ENCODE assay signal across 14 cellular contexts in genomic region chr21:31387560-31388186, GRCh38. TPM values are rescaled to one million over a fixed set of nuclear protein-coding genes. Genes with fewer than 3 reads are reported as not detected.
A peak's percentile ranks its signal among the peaks of the same experiment; 100 is the strongest.
DNase-seq lines count a peak whose midpoint lies in the region; ATAC-seq and TF ChIP-seq lines count a peak whose summit lies in the region.
"Had no signal": no experiment of that assay in that cellular context is flagged by ENCODE, and none has a peak within 500 bp of the region (broad histone marks: within the 10 kb centered on the region; RNA-seq: fewer than 3 reads in every experiment).

No MANE protein-coding gene starts in this region.

- no peak for TF ChIP-seq CTCF in endodermal cell (conservative IDR thresholded peaks at IDR 0.05)

- peak; percentile 68 for DNase-seq in G401 (ENCODE audit: low spot score)
- DNase-seq in H7 = peak; percentile 18
- no peak for DNase-seq in endodermal cell
- no peak for DNase-seq in HCEC 1CT
- DNase-seq in NOMO-1 treated with dmso at 0.1 percent for 144 hours (lab: John Stamatoyannopoulos, UW; ENCODE audit: unreplicated experiment) = no peak
- DNase-seq: Caco-2; CD8-positive, alpha-beta memory T cell; GOT3 had no signal

- H3K9me3 Mint-ChIP-seq in endodermal cell = no peaks in the 10 kb centered on the region
- H3K9me3 Mint-ChIP-seq in stimulated activated memory B cell treated with anti-CD40 and anti-IgM and Interleukin-4, amounts not matched to agents 10 μg/mL and 1 μg/mL and 100 μg/mL, for 72 hours = peaks cover 3% of the 10 kb centered on the region

- no peak overlapping the region for H3K4me3 Mint-ChIP-seq in endodermal cell
- no peak overlapping the region for H3K4me3 Mint-ChIP-seq in stimulated activated memory B cell treated with anti-CD40 and anti-IgM and Interleukin-4, amounts not matched to agents 10 μg/mL and 1 μg/mL and 100 μg/mL, for 72 hours
- H3K4me3 Mint-ChIP-seq: CD8-positive, alpha-beta memory T cell had no signal

- no peaks in the 10 kb centered on the region for H3K4me1 ChIP-seq in endodermal cell (ENCODE audit: control insufficient read depth, insufficient read depth, low read length)
- H3K4me1 ChIP-seq: A549, BLaER1, Caco-2 had no signal

- peak; percentile 45 for ATAC-seq in stimulated activated memory B cell treated with anti-CD40 and anti-IgM and Interleukin-4, amounts not matched to agents 10 μg/mL and 1 μg/mL and 100 μg/mL, for 72 hours
- ATAC-seq in GM18907 (IDR thresholded peaks at IDR 0.05; ENCODE audit: unreplicated experiment) = no peak
- ATAC-seq: A549, HCT116, HepG2 had no signal

- no peak overlapping the region for H3K9ac ChIP-seq in endodermal cell (ENCODE audit: extremely low read depth, low read length, poor library complexity, severe bottlenecking)
- H3K9ac ChIP-seq: BLaER1 had no signal

- peak overlapping the region; percentile 30 for H3K27ac Mint-ChIP-seq in endodermal cell
- no peak overlapping the region for H3K27ac Mint-ChIP-seq in stimulated activated memory B cell treated with anti-CD40 and anti-IgM and Interleukin-4, amounts not matched to agents 10 μg/mL and 1 μg/mL and 100 μg/mL, for 72 hours

- no peak overlapping the region for H3K27ac ChIP-seq in endodermal cell (ENCODE audit: low read depth, low read length)
- H3K27ac ChIP-seq: A549, BLaER1 had no signal

- in situ Hi-C loops in G401 (cut with HindIII; ENCODE audit: low sequenced_read_pairs) = no loop called here

- no peaks in the 10 kb centered on the region for H3K27me3 Mint-ChIP-seq in endodermal cell (ENCODE audit: insufficient read depth)
- no peaks in the 10 kb centered on the region for H3K27me3 Mint-ChIP-seq in stimulated activated memory B cell treated with anti-CD40 and anti-IgM and Interleukin-4, amounts not matched to agents 10 μg/mL and 1 μg/mL and 100 μg/mL, for 72 hours

- H3K27me3 ChIP-seq in H7 (ENCODE audit: control insufficient read depth, insufficient read depth, low read length) (no peaks in the 10 kb centered on the region), endodermal cell (ENCODE audit: control insufficient read depth, insufficient read depth, low read length, poor library complexity, severe bottlenecking) (no peaks in the 10 kb centered on the region)
- H3K27me3 ChIP-seq: BLaER1 had no signal

- no peak overlapping the region for H3K4me3 ChIP-seq in H7 (ENCODE audit: insufficient read depth, low read depth, low read length)
- no peak overlapping the region for H3K4me3 ChIP-seq in endodermal cell (ENCODE audit: low read length)
- H3K4me3 ChIP-seq: A549, BLaER1 had no signal

- no peaks in the 10 kb centered on the region for H3K4me1 Mint-ChIP-seq in endodermal cell
- H3K4me1 Mint-ChIP-seq in stimulated activated memory B cell treated with anti-CD40 and anti-IgM and Interleukin-4, amounts not matched to agents 10 μg/mL and 1 μg/mL and 100 μg/mL, for 72 hours = no peaks in the 10 kb centered on the region
- H3K4me1 Mint-ChIP-seq: CD8-positive, alpha-beta memory T cell had no signal

- 87 to 93% methylated on average over 11 to 20 of the region's 20 CpGs for WGBS in endodermal cell (ENCODE audit: insufficient coverage in 1 of 2, insufficient read length in 1 of 2), 2 experiments

- H3K36me3 ChIP-seq in H7 (replicated peaks; ENCODE audit: control insufficient read depth, insufficient read depth, low read length) (no peaks in the 10 kb centered on the region), endodermal cell (ENCODE audit: control insufficient read depth, insufficient read depth, low read length) (no peaks in the 10 kb centered on the region)

- H3K9me3 ChIP-seq in endodermal cell (ENCODE audit: control insufficient read depth, low read length) = no peaks in the 10 kb centered on the region
- H3K9me3 ChIP-seq: A549, Caco-2 had no signal

- no peaks in the 10 kb centered on the region for H3K36me3 Mint-ChIP-seq in endodermal cell (ENCODE audit: low read depth)
- H3K36me3 Mint-ChIP-seq in stimulated activated memory B cell treated with anti-CD40 and anti-IgM and Interleukin-4, amounts not matched to agents 10 μg/mL and 1 μg/mL and 100 μg/mL, for 72 hours = no peaks in the 10 kb centered on the region
- H3K36me3 Mint-ChIP-seq: CD8-positive, alpha-beta memory T cell had no signal

RNA-seq across cellular contexts. Expression of gene TIAM1, which starts 43.6 kb away (rescaled TPM):
- total RNA-seq in G401 (2014; rRNA removed; shearing (Covaris generic)) = 0.03 and 0.49 TPM in 2 replicates
- total RNA-seq in H7 (2014; rRNA removed; shearing (Covaris generic)) = 18.8 and 23.9 TPM in 2 replicates
- total RNA-seq in endodermal cell = 10 to 100 TPM; 29.4 to 33.3 TPM
- polyA plus RNA-seq in endodermal cell (2013, experiment 1 of 2) = 23.9 TPM
- polyA plus RNA-seq in endodermal cell (2013, experiment 2 of 2) = 24.3 TPM

Comparison
In these comparisons a context has a peak if more than half of its experiments do, and no peak if none do; other contexts are left out.
1. DNase-seq: peak in G401 (single experiment) and H7 (single experiment); none in endodermal cell (single experiment), HCEC 1CT (single experiment) and NOMO-1 treated with dmso at 0.1 percent for 144 hours (single experiment).
2. RNA of gene TIAM1, which starts 43.6 kb away (total RNA-seq): 29.4 to 33.3 TPM in endodermal cell and 18.8 to 23.9 TPM in H7; 0.03 to 0.49 TPM in G401; every median in the first group is over 10 times any median in the second.